ENCODE assay signal across 13 cellular contexts in the genomic region with DNA sequence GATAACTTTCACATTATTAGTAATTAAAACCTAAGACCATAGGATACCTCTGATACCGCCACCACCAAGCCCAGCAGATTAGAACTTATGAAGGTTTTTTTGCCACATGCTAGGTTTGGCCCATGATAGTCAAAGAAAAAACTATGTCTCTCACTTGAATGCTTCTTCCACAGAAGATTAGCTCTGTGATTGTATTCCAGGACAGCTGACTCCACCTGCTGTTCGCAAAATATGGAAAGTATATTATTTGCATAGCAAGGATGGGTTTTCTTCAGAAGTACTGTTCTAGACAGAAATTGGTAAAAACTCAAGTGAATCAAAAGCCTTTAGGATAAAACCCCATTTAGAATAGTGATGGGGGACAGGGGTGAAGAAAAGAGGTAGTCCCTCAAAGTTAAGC.
"Had no signal": no experiment of that assay in that cellular context is flagged by ENCODE, and none has a peak within 500 bp of the region (broad histone marks: within the 10 kb centered on the region; RNA-seq: fewer than 3 reads in every experiment).

No MANE protein-coding gene starts in this region.

- ATAC-seq: activated CD8-positive, alpha-beta T cell treated with anti-CD3 and anti-CD28 coated beads, Interleukin-2, amount 10 ng/mL, durations not matched to agents 7 days and 5 days; naive thymus-derived CD4-positive, alpha-beta T cell had no signal

- H3K27ac ChIP-seq: coronary artery, transverse colon had no signal

- H3K36me3 ChIP-seq: transverse colon had no signal

- DNase-seq: activated CD4-positive, alpha-beta T cell treated with anti-CD3 and anti-CD28 coated beads for 48 hours; activated CD8-positive, alpha-beta memory T cell treated with anti-CD3 and anti-CD28 coated beads, Interleukin-2, amount 50 U/mL, for 48 hours; activated CD8-positive, alpha-beta T cell treated with anti-CD3 and anti-CD28 coated beads, Interleukin-2, amount 10 ng/mL, durations not matched to agents 7 days and 5 days; activated naive CD4-positive, alpha-beta T cell treated with Interleukin-2 at 50 U/mL for 16 hours; effector CD8-positive, alpha-beta T cell; hypothalamus; kidney glomerular epithelial cell; stimulated activated CD4-positive, alpha-beta T cell treated with anti-CD3 and anti-CD28 coated beads, Interleukin-15, amount 100 ng/mL, for 24 hours; stimulated activated CD4-positive, alpha-beta T cell treated with anti-CD3 and anti-CD28 coated beads, Interleukin-4, amount 100 ng/mL, for 4 hours; transverse colon had no signal

- H3K27me3 ChIP-seq: transverse colon had no signal

- H3K4me3 ChIP-seq: coronary artery, lung, transverse colon had no signal

- H3K9me3 ChIP-seq: transverse colon had no signal
